Comparison of ENCODE assay signal across 11 cellular contexts in the genomic region with DNA sequence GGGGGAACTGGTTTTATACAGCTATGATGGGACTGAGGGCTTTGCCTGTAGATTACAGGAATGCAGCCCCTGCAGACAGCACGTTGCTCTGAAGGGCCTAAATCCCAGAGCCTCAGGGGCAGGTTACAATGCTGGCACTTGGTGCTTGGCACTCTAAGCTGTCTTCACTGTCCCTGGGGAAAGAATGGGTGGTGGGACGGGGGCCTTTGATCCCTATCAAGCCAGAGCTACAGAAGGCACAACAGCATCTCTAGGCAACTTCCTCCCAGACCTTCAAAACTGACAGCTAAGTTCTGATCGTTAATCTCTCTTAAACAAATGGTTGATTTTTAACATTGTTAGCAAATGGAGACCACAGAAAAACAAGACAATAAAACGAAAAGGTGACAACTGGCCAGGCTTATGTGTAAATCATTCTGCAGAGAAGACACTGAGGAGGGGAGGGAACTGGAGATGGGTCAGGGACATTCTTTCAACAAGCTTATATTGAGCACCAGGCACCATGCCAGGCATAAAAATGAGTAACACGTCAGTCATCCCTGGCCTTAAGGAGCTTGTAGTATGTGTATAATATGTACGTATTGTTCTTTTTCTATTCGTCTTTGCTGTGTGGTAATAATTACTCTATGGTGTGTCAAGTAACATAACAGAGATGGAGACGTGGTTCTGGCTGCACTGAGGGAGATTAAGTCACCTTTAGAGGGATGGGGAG. TPM values are rescaled to one million over a fixed set of nuclear protein-coding genes. Genes with fewer than 3 reads are reported as not detected.
A peak's percentile ranks its signal among the peaks of the same experiment; 100 is the strongest.
DNase-seq lines count a peak whose midpoint lies in the region; TF ChIP-seq lines count a peak whose summit lies in the region.
"Had no signal": no experiment of that assay in that cellular context is flagged by ENCODE, and none has a peak within 500 bp of the region (broad histone marks: within the 10 kb centered on the region; RNA-seq: fewer than 3 reads in every experiment).

No MANE protein-coding gene starts in this region.

- no peak overlapping the region for H3K27ac Mint-ChIP-seq in activated T-cell treated with anti-CD3 and anti-CD28 coated beads, Interleukin-2, amount 50 U/mL, for 24 hours

- H4K20me1 ChIP-seq in osteoblast (ENCODE audit: insufficient read depth, low read length): no peaks in the 10 kb centered on the region

- TF ChIP-seq CTCF in cardiac fibroblast (IDR thresholded peaks at IDR 0.05; ENCODE audit: low read depth, low read length): no peak
- TF ChIP-seq CTCF in osteoblast (IDR thresholded peaks at IDR 0.05; ENCODE audit: extremely low read depth, low read depth, low read length): no peak

- H3K27ac ChIP-seq in osteoblast (ENCODE audit: low read depth, low read length): peak overlapping the region; percentile 62
- no peak overlapping the region for H3K27ac ChIP-seq in effector memory CD4-positive, alpha-beta T cell (ENCODE audit: insufficient read depth, low read length, poor library complexity, severe bottlenecking)

- no peaks in the 10 kb centered on the region for H3K36me3 Mint-ChIP-seq in activated T-cell treated with anti-CD3 and anti-CD28 coated beads, Interleukin-2, amount 50 U/mL, for 24 hours (ENCODE audit: low read depth)

- no peaks in the 10 kb centered on the region for H3K79me2 ChIP-seq in osteoblast (ENCODE audit: insufficient read depth, low read length)

- H3K4me2 ChIP-seq in osteoblast (ENCODE audit: insufficient read depth, low read length): peak overlapping the region; percentile 39

- no peaks in the 10 kb centered on the region for H3K9me3 Mint-ChIP-seq in activated T-cell treated with anti-CD3 and anti-CD28 coated beads, Interleukin-2, amount 50 U/mL, for 24 hours

- no peaks in the 10 kb centered on the region for H3K9me3 ChIP-seq in MG63
- H3K9me3 ChIP-seq in osteoblast (ENCODE audit: low read depth, low read length): no peaks in the 10 kb centered on the region
- no peaks in the 10 kb centered on the region for H3K9me3 ChIP-seq in effector memory CD4-positive, alpha-beta T cell (ENCODE audit: control insufficient read depth, low read length)
- H3K9me3 ChIP-seq: heart left ventricle had no signal

- H3K27me3 ChIP-seq in MG63: no peaks in the 10 kb centered on the region
- H3K27me3 ChIP-seq in osteoblast (ENCODE audit: insufficient read depth, low read length): no peaks in the 10 kb centered on the region
- no peaks in the 10 kb centered on the region for H3K27me3 ChIP-seq in effector memory CD4-positive, alpha-beta T cell (replicated peaks; ENCODE audit: control insufficient read depth, insufficient read depth, low read length, poor library complexity, severe bottlenecking)
- H3K27me3 ChIP-seq: heart left ventricle had no signal

- H3K36me3 ChIP-seq in MG63 (no peaks in the 10 kb centered on the region), osteoblast (ENCODE audit: insufficient read depth, low read length) (peaks cover 45% of the 10 kb centered on the region)
- H3K36me3 ChIP-seq in effector memory CD4-positive, alpha-beta T cell (ENCODE audit: control insufficient read depth, insufficient read depth, low read length): no peaks in the 10 kb centered on the region
- H3K36me3 ChIP-seq: heart left ventricle had no signal

- H3K4me3 ChIP-seq in MG63 (no peak overlapping the region), cardiac fibroblast (replicated peaks in 1 of 2; ENCODE audit: low read depth in 2 of 2, low read length in 2 of 2) (no peak overlapping the region), osteoblast (ENCODE audit: insufficient read depth, low read length) (no peak overlapping the region)
- no peak overlapping the region for H3K4me3 ChIP-seq in effector memory CD4-positive, alpha-beta T cell (ENCODE audit: insufficient read depth, low read depth, low read length, poor library complexity, severe bottlenecking)
- H3K4me3 ChIP-seq: heart left ventricle had no signal

- peak; percentile 77 for DNase-seq in Daoy (ENCODE audit: low read depth)
- DNase-seq in MG63: peak; percentile 91
- peak; percentile 83 to 97 for DNase-seq in cardiac fibroblast (ENCODE audit: low read depth in 2 of 2)
- DNase-seq in osteoblast (ENCODE audit: insufficient read length, low spot score, missing footprints): peak; percentile 93
- DNase-seq in effector memory CD4-positive, alpha-beta T cell: no peak
- DNase-seq in activated T-cell treated with anti-CD3 and anti-CD28 coated beads, Interleukin-2, amount 50 U/mL, for 24 hours: no peak
- no peak for DNase-seq in T-helper 2 cell
- DNase-seq in cortex of kidney (lab: John Stamatoyannopoulos, UW): no peak
- DNase-seq: activated CD4-positive, alpha-beta T cell treated with anti-CD3 and anti-CD28 coated beads for 1 hour; heart left ventricle; MV-4-11 had no signal

- no peak overlapping the region for H3K4me3 Mint-ChIP-seq in activated T-cell treated with anti-CD3 and anti-CD28 coated beads, Interleukin-2, amount 50 U/mL, for 24 hours

- no peaks in the 10 kb centered on the region for H3K27me3 Mint-ChIP-seq in activated T-cell treated with anti-CD3 and anti-CD28 coated beads, Interleukin-2, amount 50 U/mL, for 24 hours

- H3K4me1 Mint-ChIP-seq in activated T-cell treated with anti-CD3 and anti-CD28 coated beads, Interleukin-2, amount 50 U/mL, for 24 hours (ENCODE audit: low read depth): peaks cover 5% of the 10 kb centered on the region

- H2AFZ ChIP-seq in osteoblast (ENCODE audit: low read length): no peak overlapping the region

- peaks cover 13% of the 10 kb centered on the region for H3K4me1 ChIP-seq in osteoblast (ENCODE audit: insufficient read depth, low read length)
- H3K4me1 ChIP-seq in effector memory CD4-positive, alpha-beta T cell (ENCODE audit: control insufficient read depth, insufficient read depth, low read length, poor library complexity, severe bottlenecking): no peaks in the 10 kb centered on the region

RNA-seq across cellular contexts. Expression of a gene that starts 49.1 kb away (rescaled TPM):
- total RNA-seq in Daoy (2014; rRNA removed; shearing (Covaris generic)): 5.0 and 5.2 TPM in 2 replicates
- 4.7 and 4.8 TPM in 2 replicates for total RNA-seq in MG63 (2014; rRNA removed; shearing (Covaris generic); ENCODE audit: low replicate concordance)
- total RNA-seq in osteoblast: 107 and 114 TPM in 2 replicates

RNA-seq across cellular contexts. Expression of a gene that starts 55.1 kb away (rescaled TPM):
- 7.8 and 8.1 TPM in 2 replicates for total RNA-seq in Daoy (2014; rRNA removed; shearing (Covaris generic))
- 0.84 and 5.2 TPM in 2 replicates for total RNA-seq in MG63 (2014; rRNA removed; shearing (Covaris generic); ENCODE audit: low replicate concordance)
- 17.7 and 21.8 TPM in 2 replicates for total RNA-seq in osteoblast

Comparison
In these comparisons a context has a peak if more than half of its experiments do, and no peak if none do; other contexts are left out.
1. DNase-seq: peak in Daoy (single experiment), MG63 (single experiment), cardiac fibroblast (2 of 2) and osteoblast (single experiment); none in effector memory CD4-positive, alpha-beta T cell (0 of 3), activated T-cell treated with anti-CD3 and anti-CD28 coated beads, Interleukin-2, amount 50 U/mL, for 24 hours (single experiment), T-helper 2 cell (0 of 5) and cortex of kidney (single experiment).
2. RNA of a gene that starts 49.1 kb away (total RNA-seq): 107 to 114 TPM in osteoblast; 5.0 to 5.2 TPM in Daoy and 4.7 to 4.8 TPM in MG63; every median in the first group is over 10 times any median in the second.